ENCODE assay signal across 9 cellular contexts in the genomic region with DNA sequence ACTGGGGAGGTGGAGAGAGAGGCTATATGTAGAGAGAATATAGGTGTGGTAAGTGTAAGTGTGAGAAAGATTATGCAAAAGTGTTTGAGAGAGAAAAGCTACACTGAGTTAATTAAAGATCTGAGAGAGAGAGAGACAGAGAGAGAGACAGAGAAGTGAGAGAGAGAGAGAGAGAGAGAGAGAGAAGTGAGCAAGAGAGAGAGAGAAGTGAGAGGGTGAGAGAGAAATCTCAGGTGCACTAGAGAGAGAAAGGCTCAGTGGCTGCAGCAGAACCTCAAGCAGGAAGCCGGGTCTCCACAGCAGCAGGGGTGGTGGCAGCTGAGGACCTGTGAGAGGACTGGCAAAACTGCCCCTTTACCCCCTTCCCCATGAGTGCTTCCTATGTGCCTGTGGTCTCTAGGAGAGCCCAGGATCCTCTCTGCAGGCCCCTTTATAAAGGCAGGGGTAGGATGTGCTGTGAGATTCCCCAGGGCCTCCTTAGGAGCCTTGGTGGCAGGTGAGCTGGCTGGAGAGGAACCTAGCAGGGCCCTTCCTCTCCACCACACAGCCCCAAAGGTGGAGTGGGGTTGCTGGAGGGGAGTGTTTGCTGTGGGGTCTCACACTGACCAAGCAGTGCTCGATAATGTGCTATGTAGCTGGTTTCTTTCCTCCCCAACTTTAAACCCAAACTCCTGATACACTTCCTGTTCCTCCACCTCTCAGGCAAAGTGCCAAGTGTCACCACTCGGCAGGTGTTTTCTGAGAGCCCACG. TPM values are rescaled to one million over a fixed set of nuclear protein-coding genes. Genes with fewer than 3 reads are reported as not detected.
DNase-seq lines count a peak whose midpoint lies in the region; ATAC-seq and TF ChIP-seq lines count a peak whose summit lies in the region.
"Had no signal": no experiment of that assay in that cellular context is flagged by ENCODE, and none has a peak within 500 bp of the region (broad histone marks: within the 10 kb centered on the region; RNA-seq: fewer than 3 reads in every experiment).

No MANE protein-coding gene starts in this region.

- H3K4me1 ChIP-seq in Loucy (ENCODE audit: insufficient read depth, low read length, poor library complexity, severe bottlenecking), result peaks cover 13% of the 10 kb centered on the region
- H3K4me1 ChIP-seq in mesenchymal stem cell (ENCODE audit: control insufficient read depth, insufficient read depth, low read depth, low read length), result peaks cover 1% of the 10 kb centered on the region

- H3K4me1 Mint-ChIP-seq in activated naive CD4-positive, alpha-beta T cell treated with anti-CD3 and anti-CD28 coated beads for 36 hours (ENCODE audit: low read depth), result peaks cover 20% of the 10 kb centered on the region

- no peaks in the 10 kb centered on the region for H3K79me1 ChIP-seq in mesenchymal stem cell (replicated peaks; ENCODE audit: low read length, poor library complexity, severe bottlenecking)

- H3K27ac ChIP-seq in mesenchymal stem cell (ENCODE audit: low read length, poor library complexity, severe bottlenecking), result no peak overlapping the region
- H3K27ac ChIP-seq: 22Rv1 had no signal

- no peak overlapping the region for H4K8ac ChIP-seq in mesenchymal stem cell (ENCODE audit: low read length)

- H2AFZ ChIP-seq in Loucy (ENCODE audit: low read length), result peak overlapping the region; percentile 62
- no peak overlapping the region for H2AFZ ChIP-seq in mesenchymal stem cell (ENCODE audit: low read depth, low read length)

- TF ChIP-seq CTCF in Loucy (conservative IDR thresholded peaks at IDR 0.05; ENCODE audit: low read length), result no peak

- H3K4me3 ChIP-seq in Loucy (ENCODE audit: low read length, poor library complexity, severe bottlenecking), result no peak overlapping the region
- no peak overlapping the region for H3K4me3 ChIP-seq in mesenchymal stem cell (ENCODE audit: insufficient read depth in 1 of 2, low read depth in 1 of 2, low read length in 2 of 2)

- intact Hi-C loops in activated naive CD4-positive, alpha-beta T cell treated with anti-CD3 and anti-CD28 coated beads for 36 hours (cut with micrococcal nuclease), result no loop called here

- H3K36me3 Mint-ChIP-seq in activated naive CD4-positive, alpha-beta T cell treated with anti-CD3 and anti-CD28 coated beads for 36 hours (ENCODE audit: low read depth), result no peaks in the 10 kb centered on the region

- no peaks in the 10 kb centered on the region for H3K27me3 Mint-ChIP-seq in activated naive CD4-positive, alpha-beta T cell treated with anti-CD3 and anti-CD28 coated beads for 36 hours (ENCODE audit: low read depth)

- H3K4me3 Mint-ChIP-seq in activated naive CD4-positive, alpha-beta T cell treated with anti-CD3 and anti-CD28 coated beads for 36 hours, result no peak overlapping the region

- H3K27me3 ChIP-seq in Loucy (ENCODE audit: insufficient read depth, low read length, poor library complexity, severe bottlenecking) (no peaks in the 10 kb centered on the region), mesenchymal stem cell (ENCODE audit: control insufficient read depth in 1 of 2, insufficient read depth in 1 of 2, low read length in 2 of 2) (peaks cover 0 to 37% of the 10 kb centered on the region in 2 experiments)

- no peak overlapping the region for H3K23ac ChIP-seq in mesenchymal stem cell (ENCODE audit: low read length in 2 of 2)

- H3K4me2 ChIP-seq in Loucy (ENCODE audit: low read depth, low read length, poor library complexity, severe bottlenecking) (peak overlapping the region; percentile 45), mesenchymal stem cell (ENCODE audit: low read length, poor library complexity, severe bottlenecking) (no peak overlapping the region)

- ATAC-seq in stimulated activated naive CD8-positive, alpha-beta T cell treated with anti-CD3 and anti-CD28 coated beads, Interleukin-15, Interleukin-2, amounts not matched to agents 100 U/mL and 50 U/mL, for 24 hours, result peak; percentile 40
- ATAC-seq in HG02973 (IDR thresholded peaks at IDR 0.05; ENCODE audit: unreplicated experiment), result no peak

- no peak overlapping the region for H3K18ac ChIP-seq in mesenchymal stem cell (ENCODE audit: low read depth in 1 of 2, low read length in 2 of 2)

- no peaks in the 10 kb centered on the region for H3K79me2 ChIP-seq in Loucy (ENCODE audit: insufficient read depth, low read length)

- no peak overlapping the region for H3K4ac ChIP-seq in mesenchymal stem cell (ENCODE audit: low read depth in 1 of 2, low read length in 2 of 2)

- no peak overlapping the region for H4K91ac ChIP-seq in mesenchymal stem cell (ENCODE audit: low read length)

- no peak overlapping the region for H2BK120ac ChIP-seq in mesenchymal stem cell (ENCODE audit: low read depth, low read length)

- no peaks in the 10 kb centered on the region for H3K9me2 ChIP-seq in Loucy (replicated peaks; ENCODE audit: low read depth, low read length)

- H2BK12ac ChIP-seq in mesenchymal stem cell (ENCODE audit: low read length in 2 of 2), result no peak overlapping the region

- CTCF ChIA-PET in activated naive CD4-positive, alpha-beta T cell treated with anti-CD3 and anti-CD28 coated beads for 36 hours (lab: Charles Lee), result interaction anchor here (0.8 to 3.8 kb wide), 3 partner anchors 39 to 44 kb away, joined by 3 to 17 read pairs (median 4); no protein-coding TSS in a partner anchor

- H3K9me3 ChIP-seq in Loucy (ENCODE audit: insufficient read depth, low read depth, low read length) (no peaks in the 10 kb centered on the region), mesenchymal stem cell (ENCODE audit: control insufficient read depth, low read length) (no peaks in the 10 kb centered on the region)

- H3K9ac ChIP-seq in Loucy (ENCODE audit: low read depth, low read length, poor library complexity, severe bottlenecking) (peak overlapping the region; percentile 35), mesenchymal stem cell (ENCODE audit: low read length) (no peak overlapping the region)

- no peak overlapping the region for H3K14ac ChIP-seq in mesenchymal stem cell (ENCODE audit: low read length in 2 of 2)

- H2BK5ac ChIP-seq in mesenchymal stem cell (ENCODE audit: low read depth, low read length, poor library complexity, severe bottlenecking), result no peak overlapping the region

- no peaks in the 10 kb centered on the region for H3F3A ChIP-seq in Loucy (ENCODE audit: low read depth)

- 73% methylated on average over 4 of the region's 4 CpGs for WGBS in mesenchymal stem cell

- H3K9me3 Mint-ChIP-seq in activated naive CD4-positive, alpha-beta T cell treated with anti-CD3 and anti-CD28 coated beads for 36 hours, result no peaks in the 10 kb centered on the region

- H2AK5ac ChIP-seq in mesenchymal stem cell (ENCODE audit: low read length, severe bottlenecking), result no peak overlapping the region

- no peak overlapping the region for H2BK15ac ChIP-seq in mesenchymal stem cell (ENCODE audit: low read depth, poor library complexity, severe bottlenecking)

- H3K27ac Mint-ChIP-seq in activated naive CD4-positive, alpha-beta T cell treated with anti-CD3 and anti-CD28 coated beads for 36 hours, result peak overlapping the region; percentile 72

- H4K20me1 ChIP-seq in Loucy (ENCODE audit: insufficient read depth, low read length, poor library complexity, severe bottlenecking), result no peaks in the 10 kb centered on the region

- DNase-seq in DMS153 treated with DMSO at 0.1 percent for 48 hours (lab: John Stamatoyannopoulos, UW; ENCODE audit: unreplicated experiment) (peak; percentile 13), DMS153 (lab: John Stamatoyannopoulos, UW) (no peak), mesenchymal stem cell (no peak), hippocampal formation (lab: John Stamatoyannopoulos, UW) (no peak)
- DNase-seq in activated naive CD4-positive, alpha-beta T cell treated with anti-CD3 and anti-CD28 coated beads for 36 hours, result peak; percentile 61
- DNase-seq in stimulated activated naive CD8-positive, alpha-beta T cell treated with anti-CD3 and anti-CD28 coated beads, Interleukin-15, Interleukin-2, amounts not matched to agents 100 U/mL and 50 U/mL, for 24 hours, result peak; percentile 23

- no peaks in the 10 kb centered on the region for H3K36me3 ChIP-seq in Loucy (ENCODE audit: insufficient read depth, low read length)
- H3K36me3 ChIP-seq in mesenchymal stem cell (ENCODE audit: control insufficient read depth in 1 of 2, insufficient read depth in 2 of 2, low read depth in 1 of 2, low read length in 2 of 2), result no peaks in the 10 kb centered on the region

RNA-seq across cellular contexts. Expression of gene SLC4A5, which starts 52.6 kb away (rescaled TPM):
- 1 to 10 TPM; 1.1 to 2.3 TPM for total RNA-seq in activated naive CD4-positive, alpha-beta T cell treated with anti-CD3 and anti-CD28 coated beads for 36 hours
- polyA plus RNA-seq in mesenchymal stem cell (2013, experiment 1 of 2), result 0.15 TPM
- 0.10 TPM for polyA plus RNA-seq in mesenchymal stem cell (2013, experiment 2 of 2)

Comparison
In these comparisons a context has a peak if more than half of its experiments do, and no peak if none do; other contexts are left out.
1. DNase-seq: peak in DMS153 treated with DMSO at 0.1 percent for 48 hours (single experiment), activated naive CD4-positive, alpha-beta T cell treated with anti-CD3 and anti-CD28 coated beads for 36 hours (single experiment) and stimulated activated naive CD8-positive, alpha-beta T cell treated with anti-CD3 and anti-CD28 coated beads, Interleukin-15, Interleukin-2, amounts not matched to agents 100 U/mL and 50 U/mL, for 24 hours (single experiment); none in DMS153 (single experiment), mesenchymal stem cell (single experiment) and hippocampal formation (0 of 2).